In the genomic region with DNA sequence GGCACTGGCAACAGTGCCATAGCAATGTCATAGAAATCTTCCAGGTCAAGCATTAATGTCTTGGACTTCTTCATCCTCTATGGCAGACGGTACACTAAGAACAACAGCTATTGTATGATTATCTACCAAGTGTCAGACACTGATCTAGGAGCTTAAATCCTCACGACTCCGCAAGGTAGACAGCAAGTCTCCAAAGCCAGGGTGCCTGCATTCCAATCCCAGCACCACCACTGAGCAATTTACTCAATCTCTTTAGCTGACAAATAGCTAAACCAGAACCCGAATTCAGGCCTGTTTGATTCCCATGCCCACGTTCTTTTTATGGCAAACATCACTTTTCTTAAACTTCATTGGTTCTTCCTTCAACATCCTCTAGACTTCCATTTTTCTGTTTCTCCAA, we compare ENCODE assay signal across 15 cellular contexts. TPM values are rescaled to one million over a fixed set of nuclear protein-coding genes. Genes with fewer than 3 reads are reported as not detected.
DNase-seq lines count a peak whose midpoint lies in the region; ATAC-seq, FAIRE-seq and TF ChIP-seq lines count a peak whose summit lies in the region.
"Had no signal": no experiment of that assay in that cellular context is flagged by ENCODE, and none has a peak within 500 bp of the region (broad histone marks: within the 10 kb centered on the region; RNA-seq: fewer than 3 reads in every experiment).

No MANE protein-coding gene starts in this region.

- peaks cover 3% of the 10 kb centered on the region for H3K79me2 ChIP-seq in HepG2 (ENCODE audit: insufficient read depth, low read length)

- H3K36me3 Mint-ChIP-seq in nephron (ENCODE audit: low read depth) = no peaks in the 10 kb centered on the region

- CTCF ChIA-PET in HepG2 (lab: Yijun Ruan, JAX; ENCODE audit: low intra/inter-chr PET ratio, low total read pairs) = no interaction called here

- no peak for TF ChIP-seq RAD21 in HepG2 (CRISPR knock-in tag; IDR thresholded peaks at IDR 0.05)

- ATAC-seq in Right ventricle myocardium superior (ENCODE audit: poor library complexity) (no peak), HepG2 (no peak)

- H3K4me1 Mint-ChIP-seq in nephron = peaks cover 55% of the 10 kb centered on the region

- H3K9me3 Mint-ChIP-seq in nephron = no peaks in the 10 kb centered on the region

- POLR2A ChIA-PET in HepG2 (lab: Yijun Ruan, JAX) = interaction anchor here (1.7 kb wide), 1 partner anchor 60 kb away, joined by 3 read pairs; no protein-coding TSS in a partner anchor

- no peaks in the 10 kb centered on the region for H3K27me3 Mint-ChIP-seq in nephron (ENCODE audit: low read depth)

- H3K27ac ChIP-seq in left ventricle myocardium inferior (replicated peaks) (peak overlapping the region; percentile 78), HepG2 (ENCODE audit: extremely low read length, insufficient read depth, low read length) (no peak overlapping the region)

- no peak for FAIRE-seq in HepG2 (lab: Jason Lieb, UNC)

- DNase-seq in left ventricle myocardium inferior (no peak), Right ventricle myocardium superior (no peak), choroid plexus epithelial cell (ENCODE audit: low read depth) (peak; percentile 35), lower leg skin (ENCODE audit: low spot score in 2 of 2) (no peak), NK-92 (lab: John Stamatoyannopoulos, UW; ENCODE audit: unreplicated experiment) (no peak), HepG2 (ENCODE audit: low spot score) (no peak)
- DNase-seq in activated CD4-positive, alpha-beta T cell treated with anti-CD3 and anti-CD28 coated beads, Interleukin-2, amount 50 U/mL, for 48 hours = no peak
- DNase-seq: activated gamma-delta T cell; Calu3; effector CD4-positive, alpha-beta T cell; left cardiac atrium; NCI-H1105; NCI-H446; right cardiac atrium had no signal

- BruUV-seq in HepG2 (replicated peaks; lab: Mats Ljungman, UMichigan) = no TSS peak

- H3K27ac Mint-ChIP-seq in nephron = peak overlapping the region; percentile 66 to 97 (median 84)

- H3K27me3 ChIP-seq in left ventricle myocardium inferior (ENCODE audit: low read depth) (no peaks in the 10 kb centered on the region), HepG2 (ENCODE audit: control insufficient read depth in 1 of 2, insufficient read depth in 2 of 2, low read length in 2 of 2) (no peaks in the 10 kb centered on the region)

- in situ Hi-C loops in HepG2 (cut with HindIII; ENCODE audit: extremely low pct_ligation_motif_present, low pct_unique_long_range_greater_than_20kb) = no loop called here

- H3K9ac ChIP-seq in HepG2 (ENCODE audit: insufficient read depth, low read depth, low read length) = no peak overlapping the region

- H3K4me2 ChIP-seq in HepG2 (ENCODE audit: low read depth, low read length) = no peak overlapping the region

- H2AFZ ChIP-seq in HepG2 (ENCODE audit: low read length) = no peak overlapping the region

- TF ChIP-seq POLR2A in lower leg skin (IDR thresholded peaks at IDR 0.05) = no peak
- no peak for TF ChIP-seq POLR2A in HepG2 (IDR thresholded peaks at IDR 0.05; ENCODE audit: insufficient read depth in 1 of 2, low read depth in 2 of 2, low read length in 2 of 2)

- TF ChIP-seq CTCF in left ventricle myocardium inferior (IDR thresholded peaks at IDR 0.05; ENCODE audit: borderline replicate concordance) (no peak), choroid plexus epithelial cell (conservative IDR thresholded peaks at IDR 0.05; ENCODE audit: low read depth, low read length) (no peak), nephron (IDR thresholded peaks at IDR 0.05; ENCODE audit: unreplicated experiment in 3 of 3) (no peak), lower leg skin (IDR thresholded peaks at IDR 0.05) (no peak), HepG2 (CRISPR knock-in tag; IDR thresholded peaks at IDR 0.05) (no peak)

- H3K4me3 Mint-ChIP-seq in nephron = no peak overlapping the region

- 87% methylated on average over 5 of the region's 5 CpGs for WGBS in lower leg skin, 2 donors
- 94% methylated on average over 5 of the region's 5 CpGs for WGBS in HepG2 (ENCODE audit: low lambda C conversion rate)

- no peaks in the 10 kb centered on the region for H3K36me3 ChIP-seq in left ventricle myocardium inferior
- no peaks in the 10 kb centered on the region for H3K36me3 ChIP-seq in HepG2 (replicated peaks in 1 of 2; ENCODE audit: control insufficient read depth in 1 of 2, insufficient read depth in 2 of 2, low read length in 2 of 2)

- intact Hi-C loops in left ventricle myocardium inferior (cut with micrococcal nuclease) = no loop called here
- intact Hi-C loops in Right ventricle myocardium superior (cut with DNase I) = no loop called here
- intact Hi-C loops in lower leg skin (cut with DNase I; ENCODE audit: low total_unique reads) = no loop called here
- intact Hi-C loops in HepG2 (cut with micrococcal nuclease; ENCODE audit: unreplicated experiment) = loop anchor here (2.0 kb wide), 1 partner anchor 69 kb away; no protein-coding TSS in a partner anchor

- H3K9me3 ChIP-seq in left ventricle myocardium inferior (replicated peaks) (no peaks in the 10 kb centered on the region), HepG2 (ENCODE audit: low read length) (no peaks in the 10 kb centered on the region)

- H3K4me1 ChIP-seq in left ventricle myocardium inferior = peaks cover 73% of the 10 kb centered on the region
- H3K4me1 ChIP-seq in HepG2 (ENCODE audit: insufficient read depth, low read length) = peaks cover 9% of the 10 kb centered on the region

- H4K20me1 ChIP-seq in HepG2 (ENCODE audit: insufficient read depth, low read length) = no peaks in the 10 kb centered on the region

- TF ChIP-seq EP300 in HepG2 (IDR thresholded peaks at IDR 0.05; ENCODE audit: low read depth in 2 of 2, low read length in 2 of 2) (no peak), HepG2 (CRISPR knock-in tag; IDR thresholded peaks at IDR 0.05; ENCODE audit: borderline replicate concordance) (no peak)

- H3K4me3 ChIP-seq in left ventricle myocardium inferior (no peak overlapping the region), choroid plexus epithelial cell (ENCODE audit: low read depth, low read length) (no peak overlapping the region), lower leg skin (ENCODE audit: low read depth, poor library complexity, severe bottlenecking) (no peak overlapping the region), HepG2 (replicated peaks in 1 of 3; ENCODE audit: insufficient read depth in 1 of 3, low read depth in 2 of 3, low read length in 3 of 3) (no peak overlapping the region)

TF ChIP-seq in HepG2, 621 proteins besides CTCF, POLR2A, EP300 and RAD21 (continues in another document):
- no peak for TF ChIP-seq DMAP1 (CRISPR knock-in tag; IDR thresholded peaks at IDR 0.05)
- TF ChIP-seq FOXK1 (CRISPR knock-in tag; IDR thresholded peaks at IDR 0.05; ENCODE audit: borderline replicate concordance, low read depth) = no peak
- TF ChIP-seq GFI1 (CRISPR knock-in tag; IDR thresholded peaks at IDR 0.05; ENCODE audit: borderline replicate concordance) = no peak
- no peak for TF ChIP-seq UBTF (CRISPR knock-in tag; IDR thresholded peaks at IDR 0.05)
- no peak for TF ChIP-seq SPEN (CRISPR knock-in tag; IDR thresholded peaks at IDR 0.05; ENCODE audit: low read depth)
- TF ChIP-seq MIER3 (CRISPR knock-in tag; IDR thresholded peaks at IDR 0.05; ENCODE audit: borderline replicate concordance) = no peak
- TF ChIP-seq ZNF383 (CRISPR knock-in tag; IDR thresholded peaks at IDR 0.05; ENCODE audit: borderline replicate concordance) = no peak

RNA-seq across cellular contexts. Expression of gene DNMBP, which starts 31.8 kb away (rescaled TPM):
- 7.7 TPM for total RNA-seq in left ventricle myocardium inferior
- 5.7 TPM for total RNA-seq in Right ventricle myocardium superior
- total RNA-seq in lower leg skin = 10 to 100 TPM; 39.8 to 78.0 (median 61.9) TPM
- 6.3 and 6.4 TPM in 2 replicates for total RNA-seq in HepG2 (2016; rRNA removed; fragmentation: Illumina TruSeq; extraction: Trizol)
- total RNA-seq in HepG2 (2016; cell fraction: cytosol; rRNA removed; fragmentation: Illumina TruSeq; extraction: Trizol; ENCODE audit: low read depth) = 1.2 and 1.4 TPM in 2 replicates
- total RNA-seq in HepG2 (2016; cell fraction: insoluble cytoplasmic fraction; rRNA removed; fragmentation: Illumina TruSeq; extraction: Trizol) = 5.7 and 6.1 TPM in 2 replicates
- 2.3 and 2.6 TPM in 2 replicates for total RNA-seq in HepG2 (2016; cell fraction: membrane; rRNA removed; fragmentation: Illumina TruSeq; extraction: Trizol)
- 7.8 and 9.5 TPM in 2 replicates for total RNA-seq in HepG2 (2016; cell fraction: nucleus; rRNA removed; fragmentation: Illumina TruSeq; extraction: Trizol)
- 3.6 and 4.2 TPM in 2 replicates for polyA plus RNA-seq in HepG2 (2011; rRNA removed)
- polyA plus RNA-seq in HepG2 (2011; cell fraction: cytosol; rRNA removed) = 2.7 and 4.5 TPM in 2 replicates
- 4.6 and 5.9 TPM in 2 replicates for polyA plus RNA-seq in HepG2 (2011; cell fraction: nucleus; rRNA removed)
- polyA plus RNA-seq in HepG2 (2012) = 5.1 and 5.3 TPM in 2 replicates
- 0.75 and 0.78 TPM in 2 replicates for polyA plus RNA-seq in HepG2 (2016; cell fraction: cytosol; fragmentation: Illumina TruSeq; extraction: Trizol; ENCODE audit: low read depth)
- polyA plus RNA-seq in HepG2 (2016; cell fraction: insoluble cytoplasmic fraction; fragmentation: Illumina TruSeq; extraction: Trizol; ENCODE audit: low read depth) = 4.8 and 6.1 TPM in 2 replicates
- 1.7 and 1.9 TPM in 2 replicates for polyA plus RNA-seq in HepG2 (2016; cell fraction: membrane; fragmentation: Illumina TruSeq; extraction: Trizol; ENCODE audit: low read depth)
- polyA plus RNA-seq in HepG2 (2016; cell fraction: nucleus; fragmentation: Illumina TruSeq; extraction: Trizol; ENCODE audit: insufficient read depth, low read depth) = 10.6 and 11.3 TPM in 2 replicates
- 4.2 and 6.7 TPM in 2 replicates for polyA minus RNA-seq in HepG2 (2011; rRNA and poly(A)+ RNA removed; ENCODE audit: low replicate concordance)
- 4.3 and 4.8 TPM in 2 replicates for polyA minus RNA-seq in HepG2 (2011; cell fraction: cytosol; rRNA and poly(A)+ RNA removed)
- polyA minus RNA-seq in HepG2 (2011; cell fraction: nucleus; rRNA and poly(A)+ RNA removed) = 9.8 and 12.7 TPM in 2 replicates
